In the genomic region with DNA sequence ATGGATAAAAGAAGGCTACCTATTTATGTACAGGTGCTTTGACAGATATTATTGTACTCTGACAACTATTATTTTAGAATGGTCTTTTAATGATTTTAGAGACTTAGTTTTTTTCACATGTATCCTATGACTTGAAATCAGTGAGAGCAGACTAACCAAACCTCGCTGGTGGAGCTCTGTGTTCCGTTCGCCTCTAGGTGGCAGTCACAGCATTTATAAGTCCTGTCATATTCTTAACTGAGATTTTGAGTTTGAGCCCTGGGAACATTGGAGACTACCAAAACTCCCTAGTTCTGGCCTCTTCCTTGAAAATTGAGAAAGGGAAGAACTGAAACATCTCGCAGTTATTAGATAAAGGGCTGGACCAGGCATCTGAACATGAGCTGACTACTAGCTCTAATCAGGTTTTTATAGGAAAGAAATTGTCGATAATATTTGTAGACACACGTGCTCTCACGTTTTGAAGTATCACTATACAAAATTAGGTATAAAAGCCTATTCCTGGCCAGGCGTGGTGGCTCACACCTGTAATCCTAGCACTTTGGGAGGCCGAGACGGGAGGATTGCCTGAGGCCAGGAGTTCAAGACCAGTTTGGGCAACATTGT, we compare ENCODE assay signal across 8 cellular contexts. TPM values are rescaled to one million over a fixed set of nuclear protein-coding genes. Genes with fewer than 3 reads are reported as not detected.
DNase-seq lines count a peak whose midpoint lies in the region; ATAC-seq and TF ChIP-seq lines count a peak whose summit lies in the region.

No MANE protein-coding gene starts in this region.

- H3K4me1 ChIP-seq in GM23338 (ENCODE audit: insufficient read depth): peaks cover 5% of the 10 kb centered on the region; the same call in 1 of the 2 replicates

- H3K27me3 ChIP-seq in GM23338 (ENCODE audit: insufficient read depth): no peaks in the 10 kb centered on the region
- no peaks in the 10 kb centered on the region for H3K27me3 ChIP-seq in kidney epithelial cell (ENCODE audit: control insufficient read depth, insufficient read depth, low read length)

- H3K27ac ChIP-seq in GM23338 (ENCODE audit: low read depth): no peak overlapping the region

- H3K36me3 Mint-ChIP-seq in GM23338 (ENCODE audit: low read depth): peaks cover 8% of the 10 kb centered on the region; the same call in 2 of the 3 replicates

- H3F3A ChIP-seq in GM23338 (replicated peaks; ENCODE audit: low read depth): no peaks in the 10 kb centered on the region

- DNase-seq in AG09309 (ENCODE audit: low read depth) (peak; percentile 64), GM23338 (ENCODE audit: low spot score) (peak; percentile 90), NCI-H2196 (lab: John Stamatoyannopoulos, UW; ENCODE audit: unreplicated experiment) (peak; percentile 78), kidney epithelial cell (ENCODE audit: low read depth) (peak; percentile 50)
- peak; percentile 9 to 41 (median 13) for DNase-seq in activated CD4-positive, CD25-positive, alpha-beta regulatory T cell (lab: John Stamatoyannopoulos, UW)
- peak; percentile 50 for DNase-seq in central memory CD4-positive, alpha-beta T cell
- peak; percentile 30 for DNase-seq in stimulated activated CD4-positive, alpha-beta T cell treated with anti-CD3 and anti-CD28 coated beads, Interleukin-2, amount 100 ng/mL, for 4 hours (ENCODE audit: low read depth)

- H3K36me3 ChIP-seq in GM23338 (ENCODE audit: insufficient read depth) (peaks cover 3% of the 10 kb centered on the region; the same call in 1 of the 2 replicates), kidney epithelial cell (ENCODE audit: control insufficient read depth, insufficient read depth, low read length) (no peaks in the 10 kb centered on the region)

- no peaks in the 10 kb centered on the region for H3K79me2 ChIP-seq in GM23338 (replicated peaks; ENCODE audit: insufficient read depth)

- H3K4me3 Mint-ChIP-seq in GM23338: no peak overlapping the region

- H3K4me1 Mint-ChIP-seq in GM23338: peaks cover 15% of the 10 kb centered on the region

- no peaks in the 10 kb centered on the region for H3K9me3 Mint-ChIP-seq in GM23338

- no peaks in the 10 kb centered on the region for H3K9me2 ChIP-seq in GM23338 (ENCODE audit: insufficient read depth)

- no peaks in the 10 kb centered on the region for H4K20me1 ChIP-seq in GM23338 (replicated peaks; ENCODE audit: insufficient read depth)

- no peak overlapping the region for H3K4me2 ChIP-seq in GM23338

- H2AFZ ChIP-seq in GM23338: no peak overlapping the region

- no peaks in the 10 kb centered on the region for H3K27me3 Mint-ChIP-seq in GM23338 (ENCODE audit: insufficient read depth, low read depth, poor library complexity)

- TF ChIP-seq CTCF in AG09309 (IDR thresholded peaks at IDR 0.05; ENCODE audit: control insufficient read depth, insufficient read depth, low read depth, low read length, missing control alignments) (peak; percentile 73), GM23338 (conservative IDR thresholded peaks at IDR 0.05; ENCODE audit: low read depth in 2 of 2) (peak; percentile 79 to 87), kidney epithelial cell (IDR thresholded peaks at IDR 0.05; ENCODE audit: insufficient read depth, low read length, poor library complexity, severe bottlenecking) (peak; percentile 67)

- H3K4me3 ChIP-seq in AG09309 (ENCODE audit: control insufficient read depth, low read depth, low read length): no peak overlapping the region
- no peak overlapping the region for H3K4me3 ChIP-seq in GM23338
- no peak overlapping the region for H3K4me3 ChIP-seq in kidney epithelial cell (ENCODE audit: low read depth, low read length)

- no peak overlapping the region for H3K27ac Mint-ChIP-seq in GM23338

- peak; percentile 65 for ATAC-seq in GM23338
- ATAC-seq in HG02870 (IDR thresholded peaks at IDR 0.05; ENCODE audit: unreplicated experiment): no peak

TF ChIP-seq in GM23338, 12 proteins besides CTCF, POLR2A, EP300 and RAD21:
- no peak for TF ChIP-seq ZNF462 (CRISPR knock-in tag; IDR thresholded peaks at IDR 0.05)
TF ChIP-seq in GM23338: peak in this region for 0.

RNA-seq across cellular contexts. Expression of gene TTLL5, which starts 48.3 kb away (rescaled TPM):
- 34.2 and 35.4 TPM in 2 replicates for total RNA-seq in GM23338 (2014; rRNA removed; shearing (Covaris generic))
- polyA plus RNA-seq in GM23338 (2016; fragmentation: Nextera tagmentation; extraction: Ambion mirVana): 24.5 and 33.5 TPM in 2 replicates
- total RNA-seq in kidney epithelial cell: 16.5 and 24.7 TPM in 2 replicates

RNA-seq across cellular contexts. Expression of gene ERG28, which starts 48.6 kb away (rescaled TPM):
- 27.1 and 27.9 TPM in 2 replicates for total RNA-seq in GM23338 (2014; rRNA removed; shearing (Covaris generic))
- polyA plus RNA-seq in GM23338 (2016; fragmentation: Nextera tagmentation; extraction: Ambion mirVana): 88.9 and 95.1 TPM in 2 replicates
- total RNA-seq in kidney epithelial cell: 14.8 and 16.2 TPM in 2 replicates

Comparison
In these comparisons a context has a peak if more than half of its experiments do, and no peak if none do; other contexts are left out.
1. DNase-seq: peak in every context shown above with its lines; median percentile 90 in GM23338; 78 in NCI-H2196; 64 in AG09309; 50 in central memory CD4-positive, alpha-beta T cell; 50 in kidney epithelial cell; 30 in stimulated activated CD4-positive, alpha-beta T cell treated with anti-CD3 and anti-CD28 coated beads, Interleukin-2, amount 100 ng/mL, for 4 hours; 13 in activated CD4-positive, CD25-positive, alpha-beta regulatory T cell.